ENCODE assay signal across 1 cellular context in the genomic region with DNA sequence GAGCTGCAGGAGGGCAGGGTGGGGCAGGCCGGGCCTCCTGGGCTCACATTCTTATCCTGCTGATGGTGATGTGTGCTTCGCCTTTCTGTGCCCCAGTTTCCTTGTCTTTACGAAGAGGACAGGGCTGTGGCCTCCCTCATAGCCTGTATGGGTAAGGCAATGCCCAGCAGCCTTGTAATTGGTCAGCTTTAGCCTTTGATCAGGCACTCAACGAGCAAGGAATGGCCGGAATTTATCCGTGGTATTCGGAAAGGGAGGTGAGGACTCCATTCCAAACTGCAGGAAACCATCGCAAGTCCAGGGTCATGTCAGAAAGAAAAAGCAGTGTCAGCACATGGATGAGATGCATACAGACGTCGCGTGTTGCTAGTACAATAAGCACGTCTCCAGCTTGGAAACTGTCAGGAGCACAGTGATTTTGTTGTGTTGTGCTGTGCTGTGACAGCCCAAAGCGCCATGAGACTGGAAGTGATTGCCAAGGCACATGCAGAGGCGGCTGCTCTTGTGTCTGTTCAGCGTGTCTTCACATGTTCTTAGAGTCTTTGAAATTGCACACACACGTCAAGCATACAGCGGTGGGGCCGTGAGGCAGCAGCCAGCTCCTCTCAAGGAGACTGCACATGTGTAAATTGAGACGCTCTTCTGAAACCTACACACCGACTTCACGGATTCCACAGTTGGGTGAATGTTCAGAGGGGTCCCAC.
TF ChIP-seq lines count a peak whose summit lies in the region.

No MANE protein-coding gene starts in this region.

TF ChIP-seq in HepG2, 621 proteins besides CTCF, POLR2A, EP300 and RAD21 (continued from another document and continues in another):
- TF ChIP-seq, protein P1, sequence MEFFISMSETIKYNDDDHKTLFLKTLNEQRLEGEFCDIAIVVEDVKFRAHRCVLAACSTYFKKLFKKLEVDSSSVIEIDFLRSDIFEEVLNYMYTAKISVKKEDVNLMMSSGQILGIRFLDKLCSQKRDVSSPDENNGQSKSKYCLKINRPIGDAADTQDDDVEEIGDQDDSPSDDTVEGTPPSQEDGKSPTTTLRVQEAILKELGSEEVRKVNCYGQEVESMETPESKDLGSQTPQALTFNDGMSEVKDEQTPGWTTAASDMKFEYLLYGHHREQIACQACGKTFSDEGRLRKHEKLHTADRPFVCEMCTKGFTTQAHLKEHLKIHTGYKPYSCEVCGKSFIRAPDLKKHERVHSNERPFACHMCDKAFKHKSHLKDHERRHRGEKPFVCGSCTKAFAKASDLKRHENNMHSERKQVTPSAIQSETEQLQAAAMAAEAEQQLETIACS (CRISPR knock-in tag; IDR thresholded peaks at IDR 0.05): no peak
- no peak for TF ChIP-seq ZNF670 (CRISPR knock-in tag; IDR thresholded peaks at IDR 0.05; ENCODE audit: borderline replicate concordance)
- no peak for TF ChIP-seq ZNF704 (CRISPR knock-in tag; IDR thresholded peaks at IDR 0.05; ENCODE audit: borderline replicate concordance)
- TF ChIP-seq KDM6A (CRISPR knock-in tag; IDR thresholded peaks at IDR 0.05; ENCODE audit: low read depth): no peak
- no peak for TF ChIP-seq KDM5B (CRISPR knock-in tag; IDR thresholded peaks at IDR 0.05; ENCODE audit: borderline replicate concordance)
- TF ChIP-seq ZNF354B (CRISPR knock-in tag; IDR thresholded peaks at IDR 0.05): no peak
- TF ChIP-seq U2AF2 (IDR thresholded peaks at IDR 0.05; ENCODE audit: low read depth, low read length): no peak
- 0 out of 2 replicates have a peak, but pooled peaks have one; percentile 37 for TF ChIP-seq LCORL (IDR thresholded peaks at IDR 0.05)
- no peak for TF ChIP-seq LCORL (CRISPR knock-in tag; IDR thresholded peaks at IDR 0.05)
- TF ChIP-seq NFIC (IDR thresholded peaks at IDR 0.05; ENCODE audit: low read length): no peak
- no peak for TF ChIP-seq ZNF570 (CRISPR knock-in tag; IDR thresholded peaks at IDR 0.05; ENCODE audit: borderline replicate concordance)
- TF ChIP-seq E2F2 (CRISPR knock-in tag; IDR thresholded peaks at IDR 0.05; ENCODE audit: borderline replicate concordance): no peak
- no peak for TF ChIP-seq ZNF615 (CRISPR knock-in tag; IDR thresholded peaks at IDR 0.05; ENCODE audit: borderline replicate concordance)
- no peak for TF ChIP-seq DNMT3B (CRISPR knock-in tag; conservative IDR thresholded peaks at IDR 0.05)
- TF ChIP-seq HNF4G (IDR thresholded peaks at IDR 0.05; ENCODE audit: borderline replicate concordance, low read depth, low read length): peak; percentile 43; the same call in 1 of the 2 replicates
- no peak for TF ChIP-seq HNF4G (CRISPR knock-in tag; IDR thresholded peaks at IDR 0.05; ENCODE audit: borderline replicate concordance, low read depth)
- no peak for TF ChIP-seq GABPA (IDR thresholded peaks at IDR 0.05; ENCODE audit: low read depth, low read length)
- TF ChIP-seq GABPA (CRISPR knock-in tag; IDR thresholded peaks at IDR 0.05; ENCODE audit: low read depth): no peak
- TF ChIP-seq, protein P2, sequence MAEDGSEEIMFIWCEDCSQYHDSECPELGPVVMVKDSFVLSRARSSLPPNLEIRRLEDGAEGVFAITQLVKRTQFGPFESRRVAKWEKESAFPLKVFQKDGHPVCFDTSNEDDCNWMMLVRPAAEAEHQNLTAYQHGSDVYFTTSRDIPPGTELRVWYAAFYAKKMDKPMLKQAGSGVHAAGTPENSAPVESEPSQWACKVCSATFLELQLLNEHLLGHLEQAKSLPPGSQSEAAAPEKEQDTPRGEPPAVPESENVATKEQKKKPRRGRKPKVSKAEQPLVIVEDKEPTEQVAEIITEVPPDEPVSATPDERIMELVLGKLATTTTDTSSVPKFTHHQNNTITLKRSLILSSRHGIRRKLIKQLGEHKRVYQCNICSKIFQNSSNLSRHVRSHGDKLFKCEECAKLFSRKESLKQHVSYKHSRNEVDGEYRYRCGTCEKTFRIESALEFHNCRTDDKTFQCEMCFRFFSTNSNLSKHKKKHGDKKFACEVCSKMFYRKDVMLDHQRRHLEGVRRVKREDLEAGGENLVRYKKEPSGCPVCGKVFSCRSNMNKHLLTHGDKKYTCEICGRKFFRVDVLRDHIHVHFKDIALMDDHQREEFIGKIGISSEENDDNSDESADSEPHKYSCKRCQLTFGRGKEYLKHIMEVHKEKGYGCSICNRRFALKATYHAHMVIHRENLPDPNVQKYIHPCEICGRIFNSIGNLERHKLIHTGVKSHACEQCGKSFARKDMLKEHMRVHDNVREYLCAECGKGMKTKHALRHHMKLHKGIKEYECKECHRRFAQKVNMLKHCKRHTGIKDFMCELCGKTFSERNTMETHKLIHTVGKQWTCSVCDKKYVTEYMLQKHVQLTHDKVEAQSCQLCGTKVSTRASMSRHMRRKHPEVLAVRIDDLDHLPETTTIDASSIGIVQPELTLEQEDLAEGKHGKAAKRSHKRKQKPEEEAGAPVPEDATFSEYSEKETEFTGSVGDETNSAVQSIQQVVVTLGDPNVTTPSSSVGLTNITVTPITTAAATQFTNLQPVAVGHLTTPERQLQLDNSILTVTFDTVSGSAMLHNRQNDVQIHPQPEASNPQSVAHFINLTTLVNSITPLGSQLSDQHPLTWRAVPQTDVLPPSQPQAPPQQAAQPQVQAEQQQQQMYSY (CRISPR knock-in tag; IDR thresholded peaks at IDR 0.05): no peak
- no peak for TF ChIP-seq TAF1 (CRISPR knock-in tag; IDR thresholded peaks at IDR 0.05)
- TF ChIP-seq ZNF180 (CRISPR knock-in tag; IDR thresholded peaks at IDR 0.05; ENCODE audit: borderline replicate concordance, low read depth): no peak
- no peak for TF ChIP-seq FLYWCH1 (CRISPR knock-in tag; IDR thresholded peaks at IDR 0.05)
- TF ChIP-seq FOXM1 (CRISPR knock-in tag; IDR thresholded peaks at IDR 0.05): no peak
- TF ChIP-seq IRF2 (CRISPR knock-in tag; IDR thresholded peaks at IDR 0.05): no peak
- TF ChIP-seq ARID2 (CRISPR knock-in tag; IDR thresholded peaks at IDR 0.05; ENCODE audit: borderline replicate concordance): no peak
- 0 out of 2 replicates have a peak, but pooled peaks have one; percentile 13 for TF ChIP-seq SIN3A (IDR thresholded peaks at IDR 0.05; ENCODE audit: borderline replicate concordance, low read depth, low read length)
- TF ChIP-seq TRIM24 (CRISPR knock-in tag; IDR thresholded peaks at IDR 0.05): no peak
- TF ChIP-seq AKAP8 (CRISPR knock-in tag; IDR thresholded peaks at IDR 0.05): peak; percentile 23; the same call in 1 of the 2 replicates
- no peak for TF ChIP-seq ZNF782 (CRISPR knock-in tag; IDR thresholded peaks at IDR 0.05; ENCODE audit: borderline replicate concordance)
- no peak for TF ChIP-seq ZNF264 (CRISPR knock-in tag; IDR thresholded peaks at IDR 0.05)
- 0 out of 2 replicates have a peak, but pooled peaks have one; percentile 15 for TF ChIP-seq MNT (IDR thresholded peaks at IDR 0.05)
- no peak for TF ChIP-seq STAG1 (CRISPR knock-in tag; IDR thresholded peaks at IDR 0.05)
- TF ChIP-seq, protein P3, sequence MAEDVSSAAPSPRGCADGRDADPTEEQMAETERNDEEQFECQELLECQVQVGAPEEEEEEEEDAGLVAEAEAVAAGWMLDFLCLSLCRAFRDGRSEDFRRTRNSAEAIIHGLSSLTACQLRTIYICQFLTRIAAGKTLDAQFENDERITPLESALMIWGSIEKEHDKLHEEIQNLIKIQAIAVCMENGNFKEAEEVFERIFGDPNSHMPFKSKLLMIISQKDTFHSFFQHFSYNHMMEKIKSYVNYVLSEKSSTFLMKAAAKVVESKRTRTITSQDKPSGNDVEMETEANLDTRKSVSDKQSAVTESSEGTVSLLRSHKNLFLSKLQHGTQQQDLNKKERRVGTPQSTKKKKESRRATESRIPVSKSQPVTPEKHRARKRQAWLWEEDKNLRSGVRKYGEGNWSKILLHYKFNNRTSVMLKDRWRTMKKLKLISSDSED (CRISPR knock-in tag; IDR thresholded peaks at IDR 0.05): no peak
- no peak for TF ChIP-seq SOX13 (IDR thresholded peaks at IDR 0.05)
- no peak for TF ChIP-seq SOX13 (CRISPR knock-in tag; conservative IDR thresholded peaks at IDR 0.05 in 1 of 2, IDR thresholded peaks at IDR 0.05 in 1 of 2)
- TF ChIP-seq ZBTB33 (CRISPR knock-in tag; IDR thresholded peaks at IDR 0.05): no peak; the same call in 1 of the 2 replicates
- no peak for TF ChIP-seq ZNF75D (CRISPR knock-in tag; IDR thresholded peaks at IDR 0.05; ENCODE audit: borderline replicate concordance)
- TF ChIP-seq, protein P4, sequence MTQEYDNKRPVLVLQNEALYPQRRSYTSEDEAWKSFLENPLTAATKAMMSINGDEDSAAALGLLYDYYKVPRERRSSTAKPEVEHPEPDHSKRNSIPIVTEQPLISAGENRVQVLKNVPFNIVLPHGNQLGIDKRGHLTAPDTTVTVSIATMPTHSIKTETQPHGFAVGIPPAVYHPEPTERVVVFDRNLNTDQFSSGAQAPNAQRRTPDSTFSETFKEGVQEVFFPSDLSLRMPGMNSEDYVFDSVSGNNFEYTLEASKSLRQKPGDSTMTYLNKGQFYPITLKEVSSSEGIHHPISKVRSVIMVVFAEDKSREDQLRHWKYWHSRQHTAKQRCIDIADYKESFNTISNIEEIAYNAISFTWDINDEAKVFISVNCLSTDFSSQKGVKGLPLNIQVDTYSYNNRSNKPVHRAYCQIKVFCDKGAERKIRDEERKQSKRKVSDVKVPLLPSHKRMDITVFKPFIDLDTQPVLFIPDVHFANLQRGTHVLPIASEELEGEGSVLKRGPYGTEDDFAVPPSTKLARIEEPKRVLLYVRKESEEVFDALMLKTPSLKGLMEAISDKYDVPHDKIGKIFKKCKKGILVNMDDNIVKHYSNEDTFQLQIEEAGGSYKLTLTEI (CRISPR knock-in tag; conservative IDR thresholded peaks at IDR 0.05): no peak
- TF ChIP-seq GPN1 (CRISPR knock-in tag; IDR thresholded peaks at IDR 0.05; ENCODE audit: borderline replicate concordance): no peak
- no peak for TF ChIP-seq CHCHD3 (CRISPR knock-in tag; IDR thresholded peaks at IDR 0.05)
- no peak for TF ChIP-seq NR2F6 (IDR thresholded peaks at IDR 0.05)
- no peak for TF ChIP-seq NR2F6 (CRISPR knock-in tag; IDR thresholded peaks at IDR 0.05)
- TF ChIP-seq, protein P5, sequence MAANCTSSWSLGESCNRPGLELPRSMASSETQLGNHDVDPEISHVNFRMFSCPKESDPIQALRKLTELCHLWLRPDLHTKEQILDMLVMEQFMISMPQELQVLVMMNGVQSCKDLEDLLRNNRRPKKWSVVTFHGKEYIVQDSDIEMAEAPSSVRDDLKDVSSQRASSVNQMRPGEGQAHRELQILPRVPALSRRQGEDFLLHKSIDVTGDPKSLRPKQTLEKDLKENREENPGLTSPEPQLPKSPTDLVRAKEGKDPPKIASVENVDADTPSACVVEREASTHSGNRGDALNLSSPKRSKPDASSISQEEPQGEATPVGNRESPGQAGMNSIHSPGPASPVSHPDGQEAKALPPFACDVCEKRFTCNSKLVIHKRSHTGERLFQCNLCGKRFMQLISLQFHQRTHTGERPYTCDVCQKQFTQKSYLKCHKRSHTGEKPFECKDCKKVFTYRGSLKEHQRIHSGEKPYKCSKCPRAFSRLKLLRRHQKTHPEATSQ (CRISPR knock-in tag; IDR thresholded peaks at IDR 0.05; ENCODE audit: borderline replicate concordance): no peak
- no peak for TF ChIP-seq PRPF4 (IDR thresholded peaks at IDR 0.05; ENCODE audit: low read depth, low read length, poor library complexity, severe bottlenecking)
- peak; percentile 21; the same call in 1 of the 2 replicates for TF ChIP-seq SALL1 (CRISPR knock-in tag; IDR thresholded peaks at IDR 0.05)
- no peak for TF ChIP-seq ZNF350 (CRISPR knock-in tag; IDR thresholded peaks at IDR 0.05; ENCODE audit: borderline replicate concordance, low read depth)
- no peak for TF ChIP-seq ZFP36L2 (CRISPR knock-in tag; IDR thresholded peaks at IDR 0.05)
- TF ChIP-seq, protein P6, sequence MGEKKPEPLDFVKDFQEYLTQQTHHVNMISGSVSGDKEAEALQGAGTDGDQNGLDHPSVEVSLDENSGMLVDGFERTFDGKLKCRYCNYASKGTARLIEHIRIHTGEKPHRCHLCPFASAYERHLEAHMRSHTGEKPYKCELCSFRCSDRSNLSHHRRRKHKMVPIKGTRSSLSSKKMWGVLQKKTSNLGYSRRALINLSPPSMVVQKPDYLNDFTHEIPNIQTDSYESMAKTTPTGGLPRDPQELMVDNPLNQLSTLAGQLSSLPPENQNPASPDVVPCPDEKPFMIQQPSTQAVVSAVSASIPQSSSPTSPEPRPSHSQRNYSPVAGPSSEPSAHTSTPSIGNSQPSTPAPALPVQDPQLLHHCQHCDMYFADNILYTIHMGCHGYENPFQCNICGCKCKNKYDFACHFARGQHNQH (CRISPR knock-in tag; IDR thresholded peaks at IDR 0.05): no peak
